9 cellular contexts compared by ENCODE assay signal in genomic region chr2:241680827-241681599, GRCh38. TPM values are rescaled to one million over a fixed set of nuclear protein-coding genes. Genes with fewer than 3 reads are reported as not detected.
DNase-seq lines count a peak whose midpoint lies in the region; ATAC-seq and TF ChIP-seq lines count a peak whose summit lies in the region.
"Had no signal": no experiment of that assay in that cellular context is flagged by ENCODE, and none has a peak within 500 bp of the region (broad histone marks: within the 10 kb centered on the region; RNA-seq: fewer than 3 reads in every experiment).

No MANE protein-coding gene starts in this region.

- H3K9me3 Mint-ChIP-seq in endothelial cell (ENCODE audit: unreplicated experiment) (no peaks in the 10 kb centered on the region), neural crest cell (no peaks in the 10 kb centered on the region)

- H3K4me3 ChIP-seq in BLaER1 (no peak overlapping the region), NB4 (ENCODE audit: low read depth, low read length) (no peak overlapping the region)

- no peak overlapping the region for H3K27ac ChIP-seq in BLaER1

- peaks cover 46% of the 10 kb centered on the region for H4K20me1 ChIP-seq in BLaER1

- H3K36me3 Mint-ChIP-seq in endothelial cell (ENCODE audit: low read depth, unreplicated experiment): peaks cover 9% of the 10 kb centered on the region
- H3K36me3 Mint-ChIP-seq in neural crest cell (ENCODE audit: low read depth): peaks cover 3% of the 10 kb centered on the region

- ATAC-seq in GM19455 (IDR thresholded peaks at IDR 0.05; ENCODE audit: unreplicated experiment) (no peak), GM19023 (IDR thresholded peaks at IDR 0.05; ENCODE audit: unreplicated experiment) (no peak)

- TF ChIP-seq POLR2A in NB4 (IDR thresholded peaks at IDR 0.05; ENCODE audit: extremely low read depth, insufficient read length): no peak

- DNase-seq in NB4 (ENCODE audit: low read depth) (peak; percentile 40), endothelial cell (ENCODE audit: low spot score) (no peak), neural crest cell (ENCODE audit: low read depth, low spot score) (no peak), GM13976 (ENCODE audit: low spot score) (no peak), DMS 273 (lab: John Stamatoyannopoulos, UW; ENCODE audit: unreplicated experiment) (no peak)
- DNase-seq: NCI-H1694 had no signal

- no peaks in the 10 kb centered on the region for H3K27me3 ChIP-seq in BLaER1

- H3K4me2 ChIP-seq in BLaER1: no peak overlapping the region

- TF ChIP-seq CTCF in NB4 (IDR thresholded peaks at IDR 0.05; ENCODE audit: low read depth, low read length) (no peak), endothelial cell (IDR thresholded peaks at IDR 0.05; ENCODE audit: unreplicated experiment) (no peak), neural crest cell (conservative IDR thresholded peaks at IDR 0.05) (no peak), GM13976 (IDR thresholded peaks at IDR 0.05; ENCODE audit: borderline replicate concordance, control extremely low read depth, extremely low read depth, insufficient read depth, missing control alignments) (no peak)

- H3K4me1 Mint-ChIP-seq in endothelial cell (ENCODE audit: unreplicated experiment) (peaks cover 6% of the 10 kb centered on the region), neural crest cell (peaks cover 14% of the 10 kb centered on the region)

- H3K27me3 Mint-ChIP-seq in endothelial cell (ENCODE audit: unreplicated experiment): peaks cover 6% of the 10 kb centered on the region
- peaks cover 2% of the 10 kb centered on the region for H3K27me3 Mint-ChIP-seq in neural crest cell (ENCODE audit: low read depth)

- H3K36me3 ChIP-seq in BLaER1: peaks cover 97% of the 10 kb centered on the region

- H3K4me1 ChIP-seq in BLaER1: peaks cover 13% of the 10 kb centered on the region

- H3K27ac Mint-ChIP-seq in endothelial cell (ENCODE audit: unreplicated experiment) (peak overlapping the region; percentile 40), neural crest cell (ENCODE audit: unreplicated experiment) (peak overlapping the region; percentile 12)

- peak overlapping the region; percentile 28; the same call in 1 of the 2 replicates for H3K9ac ChIP-seq in BLaER1

- H3K4me3 Mint-ChIP-seq in endothelial cell (ENCODE audit: unreplicated experiment) (peak overlapping the region; percentile 54), neural crest cell (peak overlapping the region; percentile 75)

- no peaks in the 10 kb centered on the region for H3K9me3 ChIP-seq in BLaER1

- in situ Hi-C loops in GM13976 (cut with MboI; ENCODE audit: low sequenced_read_pairs, unreplicated experiment): no loop called here

RNA-seq across cellular contexts. Expression of gene DTYMK, which starts 5.6 kb away (rescaled TPM):
- total RNA-seq in endothelial cell (ENCODE audit: unreplicated experiment): 42.3 TPM
- 98.7 and 108 TPM in 2 replicates for total RNA-seq in neural crest cell

RNA-seq across cellular contexts. Expression of gene ING5, which starts 20.8 kb away (rescaled TPM):
- 19.9 TPM for total RNA-seq in endothelial cell (ENCODE audit: unreplicated experiment)
- 61.9 and 63.4 TPM in 2 replicates for total RNA-seq in neural crest cell

RNA-seq across cellular contexts. Expression of gene ATG4B, which starts 43.5 kb away (rescaled TPM):
- total RNA-seq in endothelial cell (ENCODE audit: unreplicated experiment) (124 TPM), neural crest cell (112 TPM in 2 replicates)

RNA-seq across cellular contexts. Expression of gene THAP4, which starts 44.1 kb away (rescaled TPM):
- total RNA-seq in endothelial cell (ENCODE audit: unreplicated experiment): 42.5 TPM
- 59.1 and 60.9 TPM in 2 replicates for total RNA-seq in neural crest cell

RNA-seq across cellular contexts. Expression of gene D2HGDH, which starts 53.4 kb away (rescaled TPM):
- total RNA-seq in endothelial cell (ENCODE audit: unreplicated experiment): 11.4 TPM
- 17.7 and 22.2 TPM in 2 replicates for total RNA-seq in neural crest cell
